Comparison of ENCODE assay signal across 27 cellular contexts in genomic region chr12:43112101-43112661, GRCh38.
DNase-seq lines count a peak whose midpoint lies in the region; ATAC-seq and TF ChIP-seq lines count a peak whose summit lies in the region.
"Had no signal": no experiment of that assay in that cellular context is flagged by ENCODE, and none has a peak within 500 bp of the region (broad histone marks: within the 10 kb centered on the region; RNA-seq: fewer than 3 reads in every experiment).

No MANE protein-coding gene starts in this region.

- H4K8ac ChIP-seq in mesendoderm (ENCODE audit: low read depth, low read length) = no peak overlapping the region

- ATAC-seq in HG03135 (IDR thresholded peaks at IDR 0.05; ENCODE audit: unreplicated experiment) = no peak
- ATAC-seq: activated T-cell treated with anti-CD3 and anti-CD28 coated beads, Interleukin-2, amount 50 U/mL, for 72 hours; left colon; naive thymus-derived CD4-positive, alpha-beta T cell; PC-3 had no signal

- H2BK5ac ChIP-seq in mesendoderm (ENCODE audit: low read length) = no peak overlapping the region

- H3K9me3 Mint-ChIP-seq in activated naive CD8-positive, alpha-beta T cell treated with anti-CD3 and anti-CD28 coated beads for 36 hours = peaks cover 8% of the 10 kb centered on the region

- no peaks in the 10 kb centered on the region for H3K27me3 ChIP-seq in mesendoderm (ENCODE audit: insufficient read depth, low read length, poor library complexity)
- H3K27me3 ChIP-seq: heart right ventricle, ovary, right atrium auricular region had no signal

- H2AK5ac ChIP-seq in mesendoderm (ENCODE audit: low read length) = no peak overlapping the region

- DNase-seq in OCI-M1 (lab: John Stamatoyannopoulos, UW) (peak; percentile 91), astrocyte of the hippocampus (ENCODE audit: low read depth, low spot score) (peak; percentile 28), mesendoderm (no peak), foreskin fibroblast (no peak)
- DNase-seq in activated naive CD8-positive, alpha-beta T cell treated with anti-CD3 and anti-CD28 coated beads for 36 hours = no peak
- DNase-seq in activated CD4-positive, alpha-beta T cell treated with anti-CD3 and anti-CD28 coated beads, Interleukin-2, amount 50 U/mL, for 48 hours = no peak
- DNase-seq: activated CD4-positive, alpha-beta T cell treated with anti-CD3 and anti-CD28 coated beads for 4 hours; activated naive CD4-positive, alpha-beta T cell treated with anti-CD3 and anti-CD28 coated beads for 36 hours; activated T-cell treated with anti-CD3 and anti-CD28 coated beads, Interleukin-2, amount 50 U/mL, for 72 hours; CD4-positive, alpha-beta memory T cell; DMS153; KBM-7; left colon; naive thymus-derived CD4-positive, alpha-beta T cell; NCI-H1436; ovary; PC-3; Right ventricle myocardium superior; stimulated activated CD4-positive, alpha-beta T cell treated with anti-CD3 and anti-CD28 coated beads, Interleukin-12 subunit alpha, Interleukin-12 subunit beta, amount 100 ng/mL, for 4 hours; stimulated activated CD4-positive, alpha-beta T cell treated with anti-CD3 and anti-CD28 coated beads, Interleukin-4, amount 100 ng/mL, for 24 hours; stimulated activated naive CD4-positive, alpha-beta T cell treated with Interleukin-2 at 50 U/mL for 16 hours had no signal

- no peak overlapping the region for H3K27ac ChIP-seq in mesendoderm (ENCODE audit: low read depth, low read length)
- H3K27ac ChIP-seq: ovary, right atrium auricular region, thoracic aorta had no signal

- no peak overlapping the region for H4K5ac ChIP-seq in mesendoderm (ENCODE audit: low read length)

- H3K79me2 ChIP-seq in mesendoderm (ENCODE audit: control insufficient read depth, insufficient read depth, low read length) = no peaks in the 10 kb centered on the region

- peak overlapping the region; percentile 45 for H2BK120ac ChIP-seq in mesendoderm (ENCODE audit: low read depth, low read length)

- no peak overlapping the region for H3K9ac ChIP-seq in mesendoderm (ENCODE audit: low read length)

- peak overlapping the region; percentile 39 for H3K18ac ChIP-seq in mesendoderm (ENCODE audit: low read length)

- no peak overlapping the region for H3K4ac ChIP-seq in mesendoderm (ENCODE audit: low read depth, low read length)

- no peak overlapping the region for H3K4me3 Mint-ChIP-seq in activated naive CD8-positive, alpha-beta T cell treated with anti-CD3 and anti-CD28 coated beads for 36 hours
- H3K4me3 Mint-ChIP-seq: activated naive CD4-positive, alpha-beta T cell treated with anti-CD3 and anti-CD28 coated beads for 36 hours; activated T-cell treated with anti-CD3 and anti-CD28 coated beads, Interleukin-2, amount 50 U/mL, for 72 hours; CD4-positive, alpha-beta memory T cell; central memory CD8-positive, alpha-beta T cell; memory B cell; naive thymus-derived CD4-positive, alpha-beta T cell had no signal

- H3K36me3 Mint-ChIP-seq in activated naive CD8-positive, alpha-beta T cell treated with anti-CD3 and anti-CD28 coated beads for 36 hours = no peaks in the 10 kb centered on the region
- H3K36me3 Mint-ChIP-seq: CD4-positive, alpha-beta memory T cell; memory B cell; naive thymus-derived CD4-positive, alpha-beta T cell had no signal

- no peak overlapping the region for H3K27ac Mint-ChIP-seq in activated naive CD8-positive, alpha-beta T cell treated with anti-CD3 and anti-CD28 coated beads for 36 hours
- H3K27ac Mint-ChIP-seq: activated naive CD4-positive, alpha-beta T cell treated with anti-CD3 and anti-CD28 coated beads for 36 hours; activated T-cell treated with anti-CD3 and anti-CD28 coated beads, Interleukin-2, amount 50 U/mL, for 72 hours; CD4-positive, alpha-beta memory T cell; memory B cell; naive thymus-derived CD4-positive, alpha-beta T cell had no signal

- H3K36me3 ChIP-seq in mesendoderm (ENCODE audit: control insufficient read depth, insufficient read depth, low read length) = no peaks in the 10 kb centered on the region
- H3K36me3 ChIP-seq: heart right ventricle, ovary, right atrium auricular region, thoracic aorta had no signal

- H3K4me1 ChIP-seq in mesendoderm (ENCODE audit: control insufficient read depth, low read depth, low read length) = no peaks in the 10 kb centered on the region
- H3K4me1 ChIP-seq: right atrium auricular region had no signal

- WGBS in mesendoderm (ENCODE audit: extremely low coverage, insufficient coverage, low lambda C conversion rate) = no CpG with 5 or more reads among the region's 7 CpGs

- TF ChIP-seq CTCF in foreskin fibroblast (IDR thresholded peaks at IDR 0.05; ENCODE audit: low read depth, low read length) = no peak

- no peak overlapping the region for H3K4me3 ChIP-seq in mesendoderm (ENCODE audit: low read length)
- no peak overlapping the region for H3K4me3 ChIP-seq in foreskin fibroblast (ENCODE audit: low read depth in 1 of 2, low read length in 2 of 2)
- H3K4me3 ChIP-seq: heart right ventricle, ovary, right atrium auricular region, thoracic aorta had no signal

- H3K4me2 ChIP-seq in mesendoderm (ENCODE audit: low read length) = no peak overlapping the region

- no peak overlapping the region for H3K56ac ChIP-seq in mesendoderm (ENCODE audit: low read length)

- H3K27me3 Mint-ChIP-seq in activated naive CD8-positive, alpha-beta T cell treated with anti-CD3 and anti-CD28 coated beads for 36 hours = no peaks in the 10 kb centered on the region
- H3K27me3 Mint-ChIP-seq: CD4-positive, alpha-beta memory T cell; central memory CD8-positive, alpha-beta T cell; naive thymus-derived CD4-positive, alpha-beta T cell had no signal

- H3K79me1 ChIP-seq in mesendoderm (ENCODE audit: low read length) = no peaks in the 10 kb centered on the region

- no peak overlapping the region for H2BK15ac ChIP-seq in mesendoderm (replicated peaks; ENCODE audit: low read depth)

- H3K23ac ChIP-seq in mesendoderm (ENCODE audit: low read length) = no peak overlapping the region

- no peaks in the 10 kb centered on the region for H3K4me1 Mint-ChIP-seq in activated naive CD8-positive, alpha-beta T cell treated with anti-CD3 and anti-CD28 coated beads for 36 hours
- H3K4me1 Mint-ChIP-seq: CD4-positive, alpha-beta memory T cell; central memory CD8-positive, alpha-beta T cell; naive thymus-derived CD4-positive, alpha-beta T cell had no signal

Comparison
In these comparisons a context has a peak if more than half of its experiments do, and no peak if none do; other contexts are left out.
1. DNase-seq: peak in OCI-M1 (single experiment) and astrocyte of the hippocampus (single experiment); none in mesendoderm (single experiment), foreskin fibroblast (0 of 2), activated naive CD8-positive, alpha-beta T cell treated with anti-CD3 and anti-CD28 coated beads for 36 hours (single experiment) and activated CD4-positive, alpha-beta T cell treated with anti-CD3 and anti-CD28 coated beads, Interleukin-2, amount 50 U/mL, for 48 hours (0 of 2).